14 cellular contexts compared by ENCODE assay signal in the genomic region with DNA sequence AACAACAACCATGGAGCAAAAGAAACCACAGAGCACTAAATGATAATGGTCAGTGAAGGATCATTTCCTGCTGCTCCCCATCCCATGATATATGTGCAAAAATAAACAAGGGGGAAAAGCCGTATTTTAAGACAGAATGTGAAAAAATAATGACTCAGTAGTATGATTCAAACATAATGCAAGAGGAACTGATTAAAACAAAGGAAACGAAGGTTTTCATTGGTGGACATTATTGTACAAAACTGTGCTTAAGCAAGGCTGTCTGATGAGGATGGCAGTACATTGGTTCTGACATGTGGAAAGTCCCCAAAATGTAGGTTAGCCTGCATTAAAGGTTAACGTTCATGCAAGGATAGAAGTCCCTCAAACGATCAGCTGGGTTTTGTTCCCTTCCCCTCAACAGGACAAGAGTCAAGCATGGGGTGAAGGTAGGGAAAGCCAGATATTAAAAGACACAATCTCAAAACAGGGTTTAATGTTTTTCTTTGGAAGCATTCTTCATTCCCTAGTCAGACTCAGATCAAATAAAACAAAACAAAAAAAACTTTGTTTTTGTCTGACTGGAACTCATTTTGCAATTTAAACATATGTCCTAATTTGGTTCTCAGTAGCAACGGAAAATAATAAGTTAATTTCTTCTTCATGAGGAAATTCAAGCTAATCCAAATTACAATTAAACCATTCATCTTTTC. TPM values are rescaled to one million over a fixed set of nuclear protein-coding genes. Genes with fewer than 3 reads are reported as not detected.
A peak's percentile ranks its signal among the peaks of the same experiment; 100 is the strongest.
DNase-seq lines count a peak whose midpoint lies in the region; ATAC-seq lines count a peak whose summit lies in the region.
"Had no signal": no experiment of that assay in that cellular context is flagged by ENCODE, and none has a peak within 500 bp of the region (broad histone marks: within the 10 kb centered on the region; RNA-seq: fewer than 3 reads in every experiment).

No MANE protein-coding gene starts in this region.

- POLR2A ChIA-PET in naive thymus-derived CD8-positive, alpha-beta T cell (lab: Charles Lee): no interaction called here

- H3K27ac Mint-ChIP-seq in stimulated activated naive CD8-positive, alpha-beta T cell treated with anti-CD3 and anti-CD28 coated beads, Interleukin-15, amount 100 ng/mL, for 72 hours: peak overlapping the region in 1 of 2 donors; percentile 40
- H3K27ac Mint-ChIP-seq in naive thymus-derived CD8-positive, alpha-beta T cell: peak overlapping the region in 1 of 10 donors; percentile 61
- H3K27ac Mint-ChIP-seq: B cell had no signal

- no peak overlapping the region for H3K4me3 Mint-ChIP-seq in stimulated activated naive CD8-positive, alpha-beta T cell treated with anti-CD3 and anti-CD28 coated beads, Interleukin-15, amount 100 ng/mL, for 72 hours
- no peak overlapping the region for H3K4me3 Mint-ChIP-seq in naive thymus-derived CD8-positive, alpha-beta T cell
- H3K4me3 Mint-ChIP-seq: B cell had no signal

- H3K4me1 Mint-ChIP-seq in stimulated activated naive CD8-positive, alpha-beta T cell treated with anti-CD3 and anti-CD28 coated beads, Interleukin-15, amount 100 ng/mL, for 72 hours: peaks cover 13% of the 10 kb centered on the region
- H3K4me1 Mint-ChIP-seq in naive thymus-derived CD8-positive, alpha-beta T cell: peaks cover 14 to 26% (median 18%) of the 10 kb centered on the region in 4 donors

- peak overlapping the region; percentile 55 for H3K9ac ChIP-seq in adipocyte (ENCODE audit: low read length)

- no peaks in the 10 kb centered on the region for H3K36me3 Mint-ChIP-seq in naive thymus-derived CD8-positive, alpha-beta T cell

- no peaks in the 10 kb centered on the region for H3K9me3 ChIP-seq in adipocyte (ENCODE audit: control insufficient read depth, low read length)

- no peaks in the 10 kb centered on the region for H3K9me3 Mint-ChIP-seq in stimulated activated naive CD8-positive, alpha-beta T cell treated with anti-CD3 and anti-CD28 coated beads, Interleukin-15, amount 100 ng/mL, for 72 hours
- peaks cover 0 to 2% (median 0%) of the 10 kb centered on the region in 9 donors for H3K9me3 Mint-ChIP-seq in naive thymus-derived CD8-positive, alpha-beta T cell

- H3K27me3 ChIP-seq in adipocyte (replicated peaks; ENCODE audit: control insufficient read depth, insufficient read depth, low read length): no peaks in the 10 kb centered on the region

- no peak for DNase-seq in stimulated activated naive CD8-positive, alpha-beta T cell treated with anti-CD3 and anti-CD28 coated beads, Interleukin-15, Interleukin-2, amounts not matched to agents 100 U/mL and 50 U/mL, for 24 hours
- no peak for DNase-seq in stimulated activated naive CD8-positive, alpha-beta T cell treated with anti-CD3 and anti-CD28 coated beads, Interleukin-15, amount 100 ng/mL, for 72 hours
- peak; percentile 92 for DNase-seq in adipocyte (ENCODE audit: low read depth)
- DNase-seq in fibroblast of the conjunctiva (ENCODE audit: low read depth): peak; percentile 72
- DNase-seq in NCI-H187 (lab: John Stamatoyannopoulos, UW): no peak
- no peak for DNase-seq in activated CD8-positive, alpha-beta memory T cell treated with anti-CD3 and anti-CD28 coated beads, Interleukin-2, amount 50 U/mL, for 4 hours
- DNase-seq in naive thymus-derived CD8-positive, alpha-beta T cell: no peak
- no peak for DNase-seq in NCI-H1436 treated with DMSO at 0.1 percent for 48 hours (lab: John Stamatoyannopoulos, UW)
- DNase-seq: activated CD4-positive, alpha-beta T cell treated with anti-CD3 and anti-CD28 coated beads for 48 hours; activated gamma-delta T cell treated with Interleukin-2 at 50 U/mL for 16 hours; DMS79 treated with DMSO at 0.1 percent for 48 hours; KBM-7; NCI-H2081 treated with DMSO at 0.1 percent for 48 hours had no signal

- peak; percentile 28 for ATAC-seq in stimulated activated naive CD8-positive, alpha-beta T cell treated with anti-CD3 and anti-CD28 coated beads, Interleukin-15, Interleukin-2, amounts not matched to agents 100 U/mL and 50 U/mL, for 24 hours
- no peak for ATAC-seq in stimulated activated naive CD8-positive, alpha-beta T cell treated with anti-CD3 and anti-CD28 coated beads, Interleukin-15, amount 100 ng/mL, for 72 hours
- no peak for ATAC-seq in naive thymus-derived CD8-positive, alpha-beta T cell

- peaks cover 15% of the 10 kb centered on the region for H3K4me1 ChIP-seq in adipocyte (ENCODE audit: control insufficient read depth, insufficient read depth, low read length)

- H3K36me3 ChIP-seq in adipocyte (ENCODE audit: control insufficient read depth, insufficient read depth, low read length, severe bottlenecking): no peaks in the 10 kb centered on the region

- H3K4me3 ChIP-seq in adipocyte (ENCODE audit: low read length): peak overlapping the region; percentile 47

- H3K27me3 Mint-ChIP-seq in stimulated activated naive CD8-positive, alpha-beta T cell treated with anti-CD3 and anti-CD28 coated beads, Interleukin-15, amount 100 ng/mL, for 72 hours: no peaks in the 10 kb centered on the region
- H3K27me3 Mint-ChIP-seq in naive thymus-derived CD8-positive, alpha-beta T cell: peaks cover 0 to 2% (median 0%) of the 10 kb centered on the region in 5 donors
- H3K27me3 Mint-ChIP-seq: B cell had no signal

RNA-seq across cellular contexts. Expression of a gene that starts 26.2 kb away (rescaled TPM):
- total RNA-seq in naive thymus-derived CD8-positive, alpha-beta T cell: under 1 TPM; 0.38 to 0.57 TPM
- 10 to 100 TPM in 1 of 3 donors, under 1 TPM in 2; 0.70 to 11.6 (median 0.74) TPM for polyA plus RNA-seq in naive thymus-derived CD8-positive, alpha-beta T cell
- total RNA-seq: B cell had no signal

Comparison
In these comparisons a context has a peak if more than half of its experiments do, and no peak if none do; other contexts are left out.
1. DNase-seq: peak in adipocyte (single experiment) and fibroblast of the conjunctiva (single experiment); none in stimulated activated naive CD8-positive, alpha-beta T cell treated with anti-CD3 and anti-CD28 coated beads, Interleukin-15, Interleukin-2, amounts not matched to agents 100 U/mL and 50 U/mL, for 24 hours (single experiment), stimulated activated naive CD8-positive, alpha-beta T cell treated with anti-CD3 and anti-CD28 coated beads, Interleukin-15, amount 100 ng/mL, for 72 hours (0 of 2), NCI-H187 (0 of 2), activated CD8-positive, alpha-beta memory T cell treated with anti-CD3 and anti-CD28 coated beads, Interleukin-2, amount 50 U/mL, for 4 hours (single experiment), naive thymus-derived CD8-positive, alpha-beta T cell (0 of 10) and NCI-H1436 treated with DMSO at 0.1 percent for 48 hours (single experiment).